In the genomic region with DNA sequence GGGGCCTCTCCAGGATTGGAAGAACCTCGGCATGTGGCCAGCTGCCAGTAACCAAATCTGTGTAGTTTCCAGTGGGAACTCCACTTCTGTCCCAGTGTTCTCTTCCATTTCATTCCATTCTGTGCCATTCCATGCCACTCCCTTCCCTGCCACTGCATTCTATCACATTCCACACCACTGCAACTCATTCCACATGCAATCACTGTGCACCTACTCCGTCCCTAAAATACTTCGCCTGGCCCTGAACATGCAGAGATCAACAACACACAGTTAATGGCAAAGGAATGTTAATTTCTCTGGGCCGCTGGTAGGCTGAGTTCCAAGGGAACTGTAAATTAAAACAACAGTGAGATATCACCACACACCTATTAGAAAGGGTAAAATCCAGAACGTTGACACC, we compare ENCODE assay signal across 22 cellular contexts.
"Had no signal": no experiment of that assay in that cellular context is flagged by ENCODE, and none has a peak within 500 bp of the region (broad histone marks: within the 10 kb centered on the region; RNA-seq: fewer than 3 reads in every experiment).

No MANE protein-coding gene starts in this region.

- H3K79me2 ChIP-seq: parathyroid adenoma had no signal

- H3K36me3 ChIP-seq: heart left ventricle, prostate gland, right lobe of liver, spleen, thoracic aorta, transverse colon had no signal

- H3K27ac ChIP-seq: heart left ventricle, parathyroid adenoma, prostate gland, right lobe of liver, spleen, thoracic aorta, transverse colon had no signal

- H2AFZ ChIP-seq: parathyroid adenoma had no signal

- H3K9me3 ChIP-seq: heart left ventricle, prostate gland, right lobe of liver, spleen, thoracic aorta, transverse colon had no signal

- H3K27me3 ChIP-seq: heart left ventricle, right lobe of liver, transverse colon had no signal

- H3K9ac ChIP-seq: parathyroid adenoma had no signal

- DNase-seq: effector memory CD4-positive, alpha-beta T cell; heart left ventricle; hippocampal formation; kidney glomerular epithelial cell; naive B cell; retina; right lobe of liver; spleen; stimulated activated CD4-positive, alpha-beta T cell treated with anti-CD3 and anti-CD28 coated beads, Interleukin-15, amount 100 ng/mL, for 24 hours; stimulated activated CD4-positive, alpha-beta T cell treated with anti-CD3 and anti-CD28 coated beads, Interleukin-1b, Interleukin-23, amount 100 ng/mL, for 48 hours; stimulated activated CD4-positive, alpha-beta T cell treated with anti-CD3 and anti-CD28 coated beads, Interleukin-4, amount 100 ng/mL, for 4 hours; stimulated activated naive B cell treated with anti-CD40 and anti-IgM and Interleukin-4, amounts not matched to agents 10 μg/mL and 1 μg/mL and 100 μg/mL, for 72 hours; stimulated activated naive CD8-positive, alpha-beta T cell treated with anti-CD3 and anti-CD28 coated beads, Interleukin-15, amount 100 ng/mL, for 72 hours; transverse colon had no signal

- H3K4me3 ChIP-seq: heart left ventricle, prostate gland, right lobe of liver, spleen, thoracic aorta, transverse colon had no signal

- ATAC-seq: esophagus mucosa; heart left ventricle; left lobe of liver; right lobe of liver; stimulated activated naive B cell treated with anti-CD40 and anti-IgM and Interleukin-4, amounts not matched to agents 10 μg/mL and 1 μg/mL and 100 μg/mL, for 72 hours; stimulated activated naive CD8-positive, alpha-beta T cell treated with anti-CD3 and anti-CD28 coated beads, Interleukin-15, amount 100 ng/mL, for 72 hours had no signal

- H3K4me1 ChIP-seq: heart left ventricle, parathyroid adenoma, prostate gland, right lobe of liver, spleen, transverse colon had no signal

- FAIRE-seq: endometrium, frontal cortex, islet of Langerhans had no signal
